Comparison of ENCODE assay signal across 16 cellular contexts in genomic region chr22:48719978-48720661, GRCh38.
A peak's percentile ranks its signal among the peaks of the same experiment; 100 is the strongest.
DNase-seq lines count a peak whose midpoint lies in the region; ATAC-seq lines count a peak whose summit lies in the region.
"Had no signal": no experiment of that assay in that cellular context is flagged by ENCODE, and none has a peak within 500 bp of the region (broad histone marks: within the 10 kb centered on the region; RNA-seq: fewer than 3 reads in every experiment).

No MANE protein-coding gene starts in this region.

- intact Hi-C loops in cardiac septum (cut with DNase I): no loop called here
- intact Hi-C loops in Right ventricle myocardium superior (cut with DNase I): no loop called here
- intact Hi-C loops in aorta (cut with DNase I): no loop called here

- 90 to 91% methylated on average over 23 of the region's 23 CpGs for WGBS in aorta, 2 donors

- no peaks in the 10 kb centered on the region for H3K4me1 ChIP-seq in aorta (ENCODE audit: control insufficient read depth in 1 of 2, insufficient read depth in 2 of 2, low read length in 2 of 2)
- H3K4me1 ChIP-seq: psoas muscle, thyroid gland had no signal

- H3K36me3 ChIP-seq in aorta (ENCODE audit: control insufficient read depth in 1 of 2, insufficient read depth in 2 of 2, low read length in 1 of 2): no peaks in the 10 kb centered on the region
- H3K36me3 ChIP-seq: thyroid gland had no signal

- peak; percentile 17 for DNase-seq in cardiac septum (ENCODE audit: low spot score)
- DNase-seq in Right ventricle myocardium superior: no peak
- DNase-seq in NCI-H146 (lab: John Stamatoyannopoulos, UW): peak; percentile 57
- DNase-seq in iPS-NIHi11 (ENCODE audit: low spot score): peak; percentile 78
- peak; percentile 15 to 34 for DNase-seq in aorta
- no peak for DNase-seq in D341Med (ENCODE audit: low spot score)
- DNase-seq in hypothalamus (lab: John Stamatoyannopoulos, UW): no peak
- DNase-seq in RPMI8226: no peak
- DNase-seq: activated B cell treated with CpG ODN at 0.5 μM for 24 hours, KBM-7, NCI-H1417, NCI-H446 treated with DMSO at 0.1 percent for 48 hours, psoas muscle, T-cell, thyroid gland had no signal

- H3K27me3 ChIP-seq in aorta (ENCODE audit: control insufficient read depth in 1 of 2, insufficient read depth in 2 of 2, low read length in 1 of 2): no peaks in the 10 kb centered on the region
- H3K27me3 ChIP-seq: thyroid gland had no signal

- no peak for ATAC-seq in Right ventricle myocardium superior (ENCODE audit: poor library complexity)
- ATAC-seq in aorta (ENCODE audit: low FRiP score): no peak
- ATAC-seq: left lobe of liver, psoas muscle, T-cell had no signal

- H3K9me3 ChIP-seq in aorta (ENCODE audit: control insufficient read depth, low read length): no peaks in the 10 kb centered on the region
- H3K9me3 ChIP-seq: psoas muscle, thyroid gland had no signal

- H3K27ac ChIP-seq in aorta (ENCODE audit: low read depth in 1 of 2, low read length in 2 of 2): no peak overlapping the region
- H3K27ac ChIP-seq: psoas muscle, thyroid gland had no signal

- no peak overlapping the region for H3K4me3 ChIP-seq in aorta (ENCODE audit: low read length in 2 of 2)
- H3K4me3 ChIP-seq: psoas muscle, thyroid gland had no signal

Comparison
In these comparisons a context has a peak if more than half of its experiments do, and no peak if none do; other contexts are left out.
1. DNase-seq: peak in cardiac septum (single experiment), NCI-H146 (single experiment), iPS-NIHi11 (single experiment) and aorta (2 of 2); none in Right ventricle myocardium superior (single experiment), D341Med (single experiment), hypothalamus (0 of 51) and RPMI8226 (single experiment).